In genomic region chr2:208255557-208256106, GRCh38 we compare ENCODE assay signal across 8 cellular contexts. TPM values are rescaled to one million over a fixed set of nuclear protein-coding genes. Genes with fewer than 3 reads are reported as not detected.
DNase-seq lines count a peak whose midpoint lies in the region; ATAC-seq and TF ChIP-seq lines count a peak whose summit lies in the region.

No MANE protein-coding gene starts in this region.

- H3K9ac ChIP-seq in liver (ENCODE audit: low read depth in 1 of 2, low read length in 2 of 2) = peak overlapping the region; percentile 30 to 77

- no peak for TF ChIP-seq CTCF in liver (IDR thresholded peaks at IDR 0.05; ENCODE audit: low read depth, low read length, missing input control)
- peak; percentile 19 for TF ChIP-seq CTCF in upper lobe of right lung (IDR thresholded peaks at IDR 0.05)

- H3K9me3 Mint-ChIP-seq in activated T-helper 17 cell treated with anti-CD3 and anti-CD28 coated beads, Interleukin-2, amount 50 U/mL, for 72 hours = no peaks in the 10 kb centered on the region

- H3K27me3 ChIP-seq in liver (ENCODE audit: control insufficient read depth in 4 of 4, insufficient read depth in 4 of 4, low read length in 3 of 4) (no peaks in the 10 kb centered on the region), upper lobe of right lung (no peaks in the 10 kb centered on the region)

- H3K4me1 Mint-ChIP-seq in activated T-helper 17 cell treated with anti-CD3 and anti-CD28 coated beads, Interleukin-2, amount 50 U/mL, for 72 hours = peaks cover 9% of the 10 kb centered on the region

- intact Hi-C loops in upper lobe of right lung (cut with DNase I) = no loop called here

- H3K4me3 ChIP-seq in liver (ENCODE audit: low read depth in 1 of 3, low read length in 3 of 3) (peak overlapping the region; percentile 51 to 93 (median 82)), upper lobe of right lung (peak overlapping the region; percentile 87)

- H3K4me3 Mint-ChIP-seq in activated T-helper 17 cell treated with anti-CD3 and anti-CD28 coated beads, Interleukin-2, amount 50 U/mL, for 72 hours = peak overlapping the region; percentile 93

- 37% methylated on average over 13 of the region's 13 CpGs for WGBS in liver

- TF ChIP-seq RAD21 in liver (IDR thresholded peaks at IDR 0.05) = no peak

- no peaks in the 10 kb centered on the region for H3K27me3 Mint-ChIP-seq in activated T-helper 17 cell treated with anti-CD3 and anti-CD28 coated beads, Interleukin-2, amount 50 U/mL, for 72 hours

- peak; percentile 28 for DNase-seq in NCI-H2227 (lab: John Stamatoyannopoulos, UW; ENCODE audit: unreplicated experiment)
- no peak for DNase-seq in NCI-H2227 treated with DMSO at 0.1 percent for 48 hours (lab: John Stamatoyannopoulos, UW)
- DNase-seq in upper lobe of right lung = no peak
- DNase-seq in UCSD-AML1 (lab: John Stamatoyannopoulos, UW; ENCODE audit: unreplicated experiment) = no peak
- DNase-seq in putamen (ENCODE audit: low spot score) = no peak

- ATAC-seq in HG03060 (IDR thresholded peaks at IDR 0.05; ENCODE audit: low read depth, unreplicated experiment) = peak; percentile 18
- ATAC-seq in activated T-helper 17 cell treated with anti-CD3 and anti-CD28 coated beads, Interleukin-2, amount 50 U/mL, for 72 hours (replicated peaks) = no peak
- no peak for ATAC-seq in upper lobe of right lung

- no peaks in the 10 kb centered on the region for H3K9me3 ChIP-seq in liver (ENCODE audit: control insufficient read depth in 4 of 4, low read length in 3 of 4)
- H3K9me3 ChIP-seq in upper lobe of right lung = no peaks in the 10 kb centered on the region

- peaks cover 1 to 43% (median 36%) of the 10 kb centered on the region in 4 donors for H3K4me1 ChIP-seq in liver (ENCODE audit: control insufficient read depth in 4 of 4, insufficient read depth in 4 of 4, low read length in 3 of 4)
- peaks cover 32% of the 10 kb centered on the region for H3K4me1 ChIP-seq in upper lobe of right lung

- H3K36me3 ChIP-seq in liver (ENCODE audit: control insufficient read depth in 4 of 4, insufficient read depth in 3 of 4, low read depth in 1 of 4, low read length in 3 of 4) (peaks cover 0 to 3% (median under 1%) of the 10 kb centered on the region in 4 donors), upper lobe of right lung (peaks cover 17% of the 10 kb centered on the region)

- H3K36me3 Mint-ChIP-seq in activated T-helper 17 cell treated with anti-CD3 and anti-CD28 coated beads, Interleukin-2, amount 50 U/mL, for 72 hours (ENCODE audit: low read depth) = peaks cover 24% of the 10 kb centered on the region

- H3K27ac ChIP-seq in liver (ENCODE audit: low read depth in 1 of 2, low read length in 2 of 2) = peak overlapping the region; percentile 52 to 86
- H3K27ac ChIP-seq in upper lobe of right lung = peak overlapping the region; percentile 78

- H3K27ac Mint-ChIP-seq in activated T-helper 17 cell treated with anti-CD3 and anti-CD28 coated beads, Interleukin-2, amount 50 U/mL, for 72 hours = peak overlapping the region; percentile 49

TF ChIP-seq in liver, 16 proteins besides CTCF, POLR2A, EP300 and RAD21:
- TF ChIP-seq SP1 (IDR thresholded peaks at IDR 0.05) (no peak), HNF4G (IDR thresholded peaks at IDR 0.05) (peak; percentile 3), HNF4A (conservative IDR thresholded peaks at IDR 0.05) (no peak)

RNA-seq across cellular contexts. Expression of gene IDH1, which starts 0.8 kb away (rescaled TPM):
- 10 to 100 TPM; 17.0 to 34.3 TPM for total RNA-seq in activated T-helper 17 cell treated with anti-CD3 and anti-CD28 coated beads, Interleukin-2, amount 50 U/mL, for 72 hours
- total RNA-seq in liver (100 to 1,000 TPM; 144 to 188 TPM), upper lobe of right lung (116 TPM)
- 100 to 1,000 TPM; 134 to 140 TPM for polyA plus RNA-seq in liver

RNA-seq across cellular contexts. Expression of gene PIKFYVE, which starts 10.4 kb away (rescaled TPM):
- 10 to 100 TPM; 20.3 to 23.7 TPM for total RNA-seq in activated T-helper 17 cell treated with anti-CD3 and anti-CD28 coated beads, Interleukin-2, amount 50 U/mL, for 72 hours
- total RNA-seq in liver (10 to 100 TPM; 14.0 to 23.1 TPM), upper lobe of right lung (32.5 TPM)
- polyA plus RNA-seq in liver = 1 to 10 TPM; 3.5 to 4.2 TPM
